ENCODE assay signal across 22 cellular contexts in the genomic region with DNA sequence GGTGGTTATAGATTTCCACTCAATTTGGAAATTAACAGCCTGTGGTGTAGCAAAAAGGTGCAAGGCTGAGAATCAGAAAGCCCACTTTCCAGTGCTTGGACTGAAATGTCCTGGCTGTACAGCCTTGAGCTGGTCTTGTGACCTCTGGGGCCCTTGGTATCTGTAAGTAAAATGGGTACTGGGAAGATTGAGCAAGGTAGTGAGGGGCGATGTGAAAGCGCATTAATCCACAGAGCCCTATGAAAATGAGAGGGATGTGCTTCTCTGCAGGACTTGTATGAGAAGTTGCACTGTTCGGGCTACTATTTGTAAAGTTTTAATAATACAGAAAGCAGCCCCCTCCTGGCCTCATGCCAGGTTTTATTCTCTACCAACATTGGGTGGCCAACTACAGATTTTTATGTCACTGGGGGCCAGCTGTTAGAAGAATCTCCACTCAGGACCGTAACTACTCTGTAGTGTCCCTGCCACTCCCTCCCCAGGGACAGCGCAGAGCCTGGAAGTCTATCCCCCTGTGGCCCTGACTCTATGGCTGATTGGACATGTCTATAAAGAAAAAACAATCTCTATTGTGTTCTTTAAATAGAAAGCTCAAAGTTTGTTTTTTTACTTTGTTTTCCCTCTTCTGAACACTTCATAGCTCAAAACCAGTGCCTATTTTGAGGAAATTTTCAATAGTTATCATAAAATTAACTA.
"Had no signal": no experiment of that assay in that cellular context is flagged by ENCODE, and none has a peak within 500 bp of the region (broad histone marks: within the 10 kb centered on the region; RNA-seq: fewer than 3 reads in every experiment).

No MANE protein-coding gene starts in this region.

- FAIRE-seq: kidney had no signal

- H3K4me3 Mint-ChIP-seq: central memory CD8-positive, alpha-beta T cell; natural killer cell treated with Interleukin-12 subunit alpha and Interleukin-12 subunit beta and Interleukin-15 and Interleukin-18, amount 100 ng/mL, for 72 hours; T-cell had no signal

- H3K4me3 ChIP-seq: coronary artery, esophagus muscularis mucosa, smooth muscle cell, suprapubic skin had no signal

- H3K36me3 Mint-ChIP-seq: natural killer cell treated with Interleukin-12 subunit alpha and Interleukin-12 subunit beta and Interleukin-15 and Interleukin-18, amount 100 ng/mL, for 72 hours; T-cell had no signal

- H3K9me3 ChIP-seq: esophagus muscularis mucosa, suprapubic skin had no signal

- ATAC-seq: natural killer cell treated with Interleukin-12 subunit alpha and Interleukin-12 subunit beta and Interleukin-15 and Interleukin-18, amount 100 ng/mL, for 72 hours; T-cell had no signal

- H3K27ac ChIP-seq: brain microvascular endothelial cell, coronary artery, esophagus muscularis mucosa, suprapubic skin had no signal

- DNase-seq: activated CD4-positive, alpha-beta T cell treated with anti-CD3 and anti-CD28 coated beads, Interleukin-2, amount 50 U/mL, for 48 hours; activated CD4-positive, CD25-positive, alpha-beta regulatory T cell treated with anti-CD3 and anti-CD28 coated beads, Interleukin-2, amount 50 U/mL, for 72 hours; activated CD8-positive, alpha-beta memory T cell treated with anti-CD3 and anti-CD28 coated beads, Interleukin-2, amount 50 U/mL, for 4 hours; activated naive CD4-positive, alpha-beta T cell treated with Interleukin-2 at 50 U/mL for 16 hours; anterior cingulate cortex; brain microvascular endothelial cell; effector CD4-positive, alpha-beta T cell; hippocampal formation; kidney; mesendoderm; stimulated activated CD4-positive, alpha-beta T cell treated with anti-CD3 and anti-CD28 coated beads, Interleukin-4, amount 100 ng/mL, for 4 hours; stimulated activated CD8-positive, alpha-beta memory T cell treated with anti-CD3 and anti-CD28 coated beads, Interleukin-4, amount 100 ng/mL, for 48 hours; stimulated activated naive CD4-positive, alpha-beta T cell treated with Interleukin-2 at 50 U/mL for 16 hours; T-cell; T1000; trophoblast cell had no signal

- H3K36me3 ChIP-seq: brain microvascular endothelial cell, esophagus muscularis mucosa, suprapubic skin had no signal

- H3K27ac Mint-ChIP-seq: natural killer cell treated with Interleukin-12 subunit alpha and Interleukin-12 subunit beta and Interleukin-15 and Interleukin-18, amount 100 ng/mL, for 72 hours had no signal

- H3K27me3 Mint-ChIP-seq: central memory CD8-positive, alpha-beta T cell; natural killer cell treated with Interleukin-12 subunit alpha and Interleukin-12 subunit beta and Interleukin-15 and Interleukin-18, amount 100 ng/mL, for 72 hours; T-cell had no signal

- H3K27me3 ChIP-seq: brain microvascular endothelial cell, esophagus muscularis mucosa, suprapubic skin had no signal

- H3K4me2 ChIP-seq: smooth muscle cell had no signal
